Comparison of ENCODE assay signal across 14 cellular contexts in genomic region chr11:84923489-84923888, GRCh38.
DNase-seq lines count a peak whose midpoint lies in the region; ATAC-seq and TF ChIP-seq lines count a peak whose summit lies in the region.
"Had no signal": no experiment of that assay in that cellular context is flagged by ENCODE, and none has a peak within 500 bp of the region (broad histone marks: within the 10 kb centered on the region; RNA-seq: fewer than 3 reads in every experiment).

No MANE protein-coding gene starts in this region.

- H3K9ac ChIP-seq in GM23248 (no peak overlapping the region), iPS-18a (ENCODE audit: low read length) (no peak overlapping the region)

- H3K27ac ChIP-seq in GM23248, result no peak overlapping the region
- H3K27ac ChIP-seq in iPS-18a (ENCODE audit: low read length), result no peak overlapping the region
- H3K27ac ChIP-seq: SJSA1 had no signal

- H3K9me3 ChIP-seq in GM23248 (ENCODE audit: low read depth) (no peaks in the 10 kb centered on the region), iPS-18a (ENCODE audit: control insufficient read depth, low read depth, low read length) (no peaks in the 10 kb centered on the region)
- H3K9me3 ChIP-seq: SJSA1 had no signal

- H3K27me3 Mint-ChIP-seq in WTC11 (ENCODE audit: low read depth), result no peaks in the 10 kb centered on the region
- H3K27me3 Mint-ChIP-seq: CD8-positive, alpha-beta memory T cell had no signal

- in situ Hi-C loops in GM23248 (cut with MboI), result no loop called here

- H3K36me3 ChIP-seq in GM23248 (ENCODE audit: low read depth) (no peaks in the 10 kb centered on the region), iPS-18a (ENCODE audit: control insufficient read depth, low read depth, low read length) (no peaks in the 10 kb centered on the region)
- H3K36me3 ChIP-seq: SJSA1 had no signal

- POLR2A ChIA-PET in WTC11 (lab: Charles Lee), result no interaction called here

- no peaks in the 10 kb centered on the region for H3K79me2 ChIP-seq in GM23248 (ENCODE audit: insufficient read depth)

- peak overlapping the region; percentile 85; the same call in 1 of the 2 replicates for H3K27ac Mint-ChIP-seq in WTC11
- H3K27ac Mint-ChIP-seq: CD8-positive, alpha-beta memory T cell had no signal

- DNase-seq in GM23248, result no peak
- no peak for DNase-seq in WTC11 (ENCODE audit: low spot score)
- peak; percentile 49 for DNase-seq in superior temporal gyrus (ENCODE audit: extremely low spot score)
- DNase-seq in stimulated activated CD4-positive, alpha-beta T cell treated with anti-CD3 and anti-CD28 coated beads, Interleukin-2, amount 100 ng/mL, for 48 hours, result no peak
- no peak for DNase-seq in GF-D8 (lab: John Stamatoyannopoulos, UW)
- no peak for DNase-seq in OCI-M1 (lab: John Stamatoyannopoulos, UW)
- DNase-seq: CD8-positive, alpha-beta memory T cell; H9; Karpas-422; MM.1S; NCI-H1105; NCI-H187 had no signal

- H3K36me3 Mint-ChIP-seq in WTC11, result no peaks in the 10 kb centered on the region
- H3K36me3 Mint-ChIP-seq: CD8-positive, alpha-beta memory T cell had no signal

- no peaks in the 10 kb centered on the region for H3K27me3 ChIP-seq in GM23248 (replicated peaks; ENCODE audit: insufficient read depth)
- peaks cover 8% of the 10 kb centered on the region for H3K27me3 ChIP-seq in iPS-18a (ENCODE audit: control insufficient read depth, insufficient read depth, low read length)
- H3K27me3 ChIP-seq: SJSA1 had no signal

- peak overlapping the region; percentile 59; the same call in 1 of the 2 replicates for H3K4me3 Mint-ChIP-seq in WTC11
- H3K4me3 Mint-ChIP-seq: CD8-positive, alpha-beta memory T cell had no signal

- 45 to 50% methylated on average over 4 of the region's 4 CpGs for whole genome bisulfite sequencing in GM23248 (ENCODE audit: low coverage in 1 of 2, low lambda C conversion rate in 2 of 2, missing lambda C conversion rate in 2 of 2), 2 experiments

- TF ChIP-seq CTCF in WTC11 (IDR thresholded peaks at IDR 0.05), result no peak

- no peaks in the 10 kb centered on the region for H3K9me2 ChIP-seq in GM23248 (ENCODE audit: insufficient read depth)

- H4K20me1 ChIP-seq in GM23248 (ENCODE audit: insufficient read depth), result no peaks in the 10 kb centered on the region

- H3K4me3 ChIP-seq in GM23248 (no peak overlapping the region), iPS-18a (ENCODE audit: low read length) (peak overlapping the region; percentile 38)
- H3K4me3 ChIP-seq: SJSA1 had no signal

- H3K9me3 Mint-ChIP-seq in WTC11, result no peaks in the 10 kb centered on the region
- H3K9me3 Mint-ChIP-seq: H9 had no signal

- peak overlapping the region; percentile 68 for H2AFZ ChIP-seq in GM23248

- CTCF ChIA-PET in WTC11 (lab: Charles Lee), result interaction anchor here (1.1 to 1.7 kb wide), 5 partner anchors 11 to 667 kb away, joined by 3 to 6 read pairs (median 4); no protein-coding TSS in a partner anchor

- no peaks in the 10 kb centered on the region for H3F3A ChIP-seq in GM23248 (ENCODE audit: insufficient read depth)

- no peak for ATAC-seq in WTC11

- H3K4me1 ChIP-seq in GM23248 (ENCODE audit: insufficient read depth) (peaks cover 12% of the 10 kb centered on the region; the same call in 1 of the 2 replicates), iPS-18a (ENCODE audit: control insufficient read depth, low read depth, low read length) (peaks cover 43% of the 10 kb centered on the region)
- H3K4me1 ChIP-seq: SJSA1 had no signal

- H3K4me2 ChIP-seq in GM23248 (ENCODE audit: unreplicated experiment), result peak overlapping the region; percentile 11

- H3K4me1 Mint-ChIP-seq in WTC11, result peaks cover 62% of the 10 kb centered on the region
- H3K4me1 Mint-ChIP-seq: CD8-positive, alpha-beta memory T cell had no signal

TF ChIP-seq in WTC11, 78 proteins besides CTCF, POLR2A, EP300 and RAD21:
- TF ChIP-seq TEAD1 (CRISPR knock-in tag; IDR thresholded peaks at IDR 0.05) (no peak), CBFB (CRISPR knock-in tag; IDR thresholded peaks at IDR 0.05; ENCODE audit: low read depth) (no peak), FOXP4 (CRISPR knock-in tag; IDR thresholded peaks at IDR 0.05) (no peak), HMGA2 (CRISPR knock-in tag; IDR thresholded peaks at IDR 0.05) (no peak), ARID4B (CRISPR knock-in tag; IDR thresholded peaks at IDR 0.05; ENCODE audit: borderline replicate concordance) (no peak), CDX4 (CRISPR knock-in tag; IDR thresholded peaks at IDR 0.05; ENCODE audit: borderline replicate concordance) (no peak), ELF4 (CRISPR knock-in tag; IDR thresholded peaks at IDR 0.05; ENCODE audit: low read depth) (no peak), GABPB1 (CRISPR knock-in tag; IDR thresholded peaks at IDR 0.05) (no peak), E2F5 (CRISPR knock-in tag; IDR thresholded peaks at IDR 0.05) (no peak)
